In the genomic region with DNA sequence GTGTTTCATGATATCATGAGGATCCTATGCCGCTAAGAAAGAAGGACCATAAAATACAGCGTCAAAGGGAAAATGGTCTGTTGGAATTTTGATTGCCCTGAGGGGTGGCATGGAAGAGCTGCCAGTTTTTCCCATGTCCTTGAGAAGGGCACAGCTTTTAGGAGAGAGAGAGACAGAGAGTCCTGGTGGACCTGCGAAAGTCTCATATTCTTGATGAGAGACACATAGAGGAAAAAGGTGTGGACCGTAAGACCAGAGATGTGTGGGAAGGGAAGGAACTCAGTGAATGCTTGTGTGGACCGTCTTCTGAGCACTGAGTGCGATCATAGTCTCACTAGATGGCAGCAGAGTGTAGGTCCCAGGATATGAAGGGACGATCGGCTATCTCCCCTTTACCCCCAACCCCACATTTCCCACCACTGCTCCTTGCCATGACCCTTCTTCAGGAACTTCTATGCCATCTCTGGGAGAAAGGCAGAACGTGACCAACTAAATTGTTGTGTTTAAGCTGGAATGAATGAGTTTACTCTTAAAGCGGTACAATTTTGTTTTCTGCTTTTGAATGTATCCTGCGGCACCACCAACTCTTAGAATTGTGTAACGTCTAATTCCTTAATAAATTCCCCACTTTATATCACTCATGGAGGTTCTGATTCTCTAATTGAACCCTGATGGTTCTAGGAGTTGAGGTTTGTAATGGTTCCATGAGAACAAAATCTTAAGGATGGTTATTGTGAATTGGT, we compare ENCODE assay signal across 8 cellular contexts.
DNase-seq lines count a peak whose midpoint lies in the region; ATAC-seq and TF ChIP-seq lines count a peak whose summit lies in the region.

No MANE protein-coding gene starts in this region.

- H3K36me3 Mint-ChIP-seq in activated CD8-positive, alpha-beta memory T cell treated with anti-CD3 and anti-CD28 coated beads, Interleukin-2, amount 10 ng/mL, durations not matched to agents 7 days and 5 days, result no peaks in the 10 kb centered on the region

- H3K27ac Mint-ChIP-seq in activated CD8-positive, alpha-beta memory T cell treated with anti-CD3 and anti-CD28 coated beads, Interleukin-2, amount 10 ng/mL, durations not matched to agents 7 days and 5 days, result no peak overlapping the region
- H3K27ac Mint-ChIP-seq in stimulated activated naive CD8-positive, alpha-beta T cell treated with anti-CD3 and anti-CD28 coated beads, Interleukin-15, amount 100 ng/mL, for 72 hours, result no peak overlapping the region

- peak; percentile 76 for ATAC-seq in activated CD8-positive, alpha-beta memory T cell treated with anti-CD3 and anti-CD28 coated beads, Interleukin-2, amount 10 ng/mL, durations not matched to agents 7 days and 5 days
- ATAC-seq in GM21576 (IDR thresholded peaks at IDR 0.05; ENCODE audit: unreplicated experiment), result peak; percentile 82
- ATAC-seq in stimulated activated naive CD8-positive, alpha-beta T cell treated with anti-CD3 and anti-CD28 coated beads, Interleukin-15, amount 100 ng/mL, for 72 hours, result peak; percentile 70

- peaks cover 21% of the 10 kb centered on the region for H3K27me3 Mint-ChIP-seq in activated CD8-positive, alpha-beta memory T cell treated with anti-CD3 and anti-CD28 coated beads, Interleukin-2, amount 10 ng/mL, durations not matched to agents 7 days and 5 days
- H3K27me3 Mint-ChIP-seq in stimulated activated naive CD8-positive, alpha-beta T cell treated with anti-CD3 and anti-CD28 coated beads, Interleukin-15, amount 100 ng/mL, for 72 hours, result peaks cover 26% of the 10 kb centered on the region

- no peak for TF ChIP-seq POLR2A in NB4 (IDR thresholded peaks at IDR 0.05; ENCODE audit: extremely low read depth, insufficient read length)

- no peak overlapping the region for H3K4me3 ChIP-seq in NB4 (ENCODE audit: low read depth, low read length)
- H3K4me3 ChIP-seq in WI38 (ENCODE audit: low read depth, low read length), result no peak overlapping the region

- TF ChIP-seq CTCF in NB4 (IDR thresholded peaks at IDR 0.05; ENCODE audit: low read depth, low read length) (peak; percentile 58), WI38 (IDR thresholded peaks at IDR 0.05; ENCODE audit: low read depth, low read length) (peak; percentile 38)

- no peak overlapping the region for H3K4me3 Mint-ChIP-seq in activated CD8-positive, alpha-beta memory T cell treated with anti-CD3 and anti-CD28 coated beads, Interleukin-2, amount 10 ng/mL, durations not matched to agents 7 days and 5 days
- no peak overlapping the region for H3K4me3 Mint-ChIP-seq in stimulated activated naive CD8-positive, alpha-beta T cell treated with anti-CD3 and anti-CD28 coated beads, Interleukin-15, amount 100 ng/mL, for 72 hours

- CTCF ChIA-PET in activated CD8-positive, alpha-beta memory T cell treated with anti-CD3 and anti-CD28 coated beads, Interleukin-2, amount 10 ng/mL, durations not matched to agents 7 days and 5 days (lab: Charles Lee), result interaction anchor here (1.5 to 1.6 kb wide), 2 partner anchors 21 to 519 kb away, joined by 3 read pairs; partner anchors contain the start of gene PTGER3

- H3K4me1 Mint-ChIP-seq in activated CD8-positive, alpha-beta memory T cell treated with anti-CD3 and anti-CD28 coated beads, Interleukin-2, amount 10 ng/mL, durations not matched to agents 7 days and 5 days, result peaks cover 4% of the 10 kb centered on the region
- peaks cover 8% of the 10 kb centered on the region for H3K4me1 Mint-ChIP-seq in stimulated activated naive CD8-positive, alpha-beta T cell treated with anti-CD3 and anti-CD28 coated beads, Interleukin-15, amount 100 ng/mL, for 72 hours

- H3K9me3 Mint-ChIP-seq in activated CD8-positive, alpha-beta memory T cell treated with anti-CD3 and anti-CD28 coated beads, Interleukin-2, amount 10 ng/mL, durations not matched to agents 7 days and 5 days (ENCODE audit: low read depth), result no peaks in the 10 kb centered on the region
- H3K9me3 Mint-ChIP-seq in stimulated activated naive CD8-positive, alpha-beta T cell treated with anti-CD3 and anti-CD28 coated beads, Interleukin-15, amount 100 ng/mL, for 72 hours, result no peaks in the 10 kb centered on the region

- DNase-seq in activated CD8-positive, alpha-beta memory T cell treated with anti-CD3 and anti-CD28 coated beads, Interleukin-2, amount 10 ng/mL, durations not matched to agents 7 days and 5 days, result no peak
- DNase-seq in activated CD8-positive, alpha-beta memory T cell treated with anti-CD3 and anti-CD28 coated beads, Interleukin-2, amount 50 U/mL, for 48 hours, result no peak
- DNase-seq in NB4 (ENCODE audit: low read depth), result peak; percentile 46
- DNase-seq in hippocampal formation (lab: John Stamatoyannopoulos, UW), result peak; percentile 3 to 7
- no peak for DNase-seq in stimulated activated naive CD8-positive, alpha-beta T cell treated with anti-CD3 and anti-CD28 coated beads, Interleukin-15, amount 100 ng/mL, for 72 hours
- no peak for DNase-seq in activated gamma-delta T cell (lab: John Stamatoyannopoulos, UW)

Comparison
In these comparisons a context has a peak if more than half of its experiments do, and no peak if none do; other contexts are left out.
1. DNase-seq: peak in NB4 (single experiment) and hippocampal formation (2 of 2); none in activated CD8-positive, alpha-beta memory T cell treated with anti-CD3 and anti-CD28 coated beads, Interleukin-2, amount 10 ng/mL, durations not matched to agents 7 days and 5 days (single experiment), activated CD8-positive, alpha-beta memory T cell treated with anti-CD3 and anti-CD28 coated beads, Interleukin-2, amount 50 U/mL, for 48 hours (single experiment), stimulated activated naive CD8-positive, alpha-beta T cell treated with anti-CD3 and anti-CD28 coated beads, Interleukin-15, amount 100 ng/mL, for 72 hours (0 of 2) and activated gamma-delta T cell (single experiment).
2. Peak in every context shown above with its lines, with median percentiles within 50 percentile points of each other: ATAC-seq.